ENCODE assay signal across 14 cellular contexts in genomic region chr1:39262802-39263201, GRCh38. TPM values are rescaled to one million over a fixed set of nuclear protein-coding genes. Genes with fewer than 3 reads are reported as not detected.
DNase-seq lines count a peak whose midpoint lies in the region; ATAC-seq and TF ChIP-seq lines count a peak whose summit lies in the region.
"Had no signal": no experiment of that assay in that cellular context is flagged by ENCODE, and none has a peak within 500 bp of the region (broad histone marks: within the 10 kb centered on the region; RNA-seq: fewer than 3 reads in every experiment).

No MANE protein-coding gene starts in this region.

- no peak for ATAC-seq in WTC11
- ATAC-seq: lower lobe of right lung had no signal

- no peak for TF ChIP-seq CTCF in WTC11 (IDR thresholded peaks at IDR 0.05)
- TF ChIP-seq CTCF in endothelial cell (IDR thresholded peaks at IDR 0.05; ENCODE audit: unreplicated experiment), result no peak

- H3K36me3 Mint-ChIP-seq in WTC11 (peaks cover 3% of the 10 kb centered on the region), endothelial cell (ENCODE audit: low read depth, unreplicated experiment) (peaks cover 4% of the 10 kb centered on the region)

- peak overlapping the region; percentile 30 for H3K27ac ChIP-seq in temporal lobe (ENCODE audit: low read depth, low read length)
- H3K27ac ChIP-seq: lower lobe of right lung, SK-N-MC had no signal

- peak; percentile 23 for DNase-seq in activated naive CD4-positive, alpha-beta T cell treated with anti-CD3 and anti-CD28 coated beads, Interleukin-2, amount 50 U/mL, for 16 hours
- DNase-seq in activated naive CD4-positive, alpha-beta T cell (lab: John Stamatoyannopoulos, UW), result no peak
- DNase-seq in WTC11 (ENCODE audit: low spot score) (no peak), endothelial cell (ENCODE audit: low spot score) (no peak), SHP77 (lab: John Stamatoyannopoulos, UW) (no peak), NOMO-1 treated with DMSO at 0.1 percent for 48 hours (lab: John Stamatoyannopoulos, UW; ENCODE audit: unreplicated experiment) (no peak)
- no peak for DNase-seq in activated effector memory CD4-positive, alpha-beta T cell treated with Interleukin-2 at 50 U/mL for 16 hours
- DNase-seq: endodermal cell, foreskin fibroblast, HCEC 1CT, lower lobe of right lung, NCI-H1436 had no signal

- H3K9me3 Mint-ChIP-seq in WTC11 (no peaks in the 10 kb centered on the region), endothelial cell (ENCODE audit: unreplicated experiment) (no peaks in the 10 kb centered on the region)
- H3K9me3 Mint-ChIP-seq: endodermal cell had no signal

- H3K27me3 Mint-ChIP-seq in WTC11 (ENCODE audit: low read depth) (no peaks in the 10 kb centered on the region), endothelial cell (ENCODE audit: unreplicated experiment) (peaks cover 2% of the 10 kb centered on the region)

- H3K27ac Mint-ChIP-seq in WTC11 (peak overlapping the region; percentile 92), endothelial cell (ENCODE audit: unreplicated experiment) (peak overlapping the region; percentile 32)
- H3K27ac Mint-ChIP-seq: endodermal cell had no signal

- POLR2A ChIA-PET in WTC11 (lab: Charles Lee), result interaction anchor here (0.6 to 0.7 kb wide), 2 partner anchors 45 to 131 kb away, joined by 3 to 4 read pairs; no protein-coding TSS in a partner anchor

- H3K4me1 Mint-ChIP-seq in WTC11 (peaks cover 40% of the 10 kb centered on the region), endothelial cell (ENCODE audit: unreplicated experiment) (peaks cover 8% of the 10 kb centered on the region)

- CTCF ChIA-PET in WTC11 (lab: Charles Lee), result interaction anchor here (0.6 to 2.6 kb wide), 4 partner anchors 11 to 164 kb away, joined by 3 to 8 read pairs (median 6); no protein-coding TSS in a partner anchor

- H3K4me3 Mint-ChIP-seq in WTC11 (no peak overlapping the region), endothelial cell (ENCODE audit: unreplicated experiment) (no peak overlapping the region)
- H3K4me3 Mint-ChIP-seq: endodermal cell had no signal

TF ChIP-seq in WTC11, 78 proteins besides CTCF, POLR2A, EP300 and RAD21:
- TF ChIP-seq ZNF263 (CRISPR knock-in tag; IDR thresholded peaks at IDR 0.05; ENCODE audit: low read depth) (no peak), NFE2L1 (CRISPR knock-in tag; IDR thresholded peaks at IDR 0.05) (no peak), USF2 (CRISPR knock-in tag; IDR thresholded peaks at IDR 0.05) (no peak), ZNF416 (CRISPR knock-in tag; IDR thresholded peaks at IDR 0.05) (no peak), PREB (CRISPR knock-in tag; IDR thresholded peaks at IDR 0.05; ENCODE audit: borderline replicate concordance) (no peak), MAX (CRISPR knock-in tag; IDR thresholded peaks at IDR 0.05) (no peak), PRRX2 (CRISPR knock-in tag; IDR thresholded peaks at IDR 0.05) (no peak), NR3C1 (CRISPR knock-in tag; conservative IDR thresholded peaks at IDR 0.05; ENCODE audit: low read depth) (no peak), RORB (CRISPR knock-in tag; IDR thresholded peaks at IDR 0.05) (no peak), ATF6 (CRISPR knock-in tag; IDR thresholded peaks at IDR 0.05) (no peak)
- TF ChIP-seq, protein P1, sequence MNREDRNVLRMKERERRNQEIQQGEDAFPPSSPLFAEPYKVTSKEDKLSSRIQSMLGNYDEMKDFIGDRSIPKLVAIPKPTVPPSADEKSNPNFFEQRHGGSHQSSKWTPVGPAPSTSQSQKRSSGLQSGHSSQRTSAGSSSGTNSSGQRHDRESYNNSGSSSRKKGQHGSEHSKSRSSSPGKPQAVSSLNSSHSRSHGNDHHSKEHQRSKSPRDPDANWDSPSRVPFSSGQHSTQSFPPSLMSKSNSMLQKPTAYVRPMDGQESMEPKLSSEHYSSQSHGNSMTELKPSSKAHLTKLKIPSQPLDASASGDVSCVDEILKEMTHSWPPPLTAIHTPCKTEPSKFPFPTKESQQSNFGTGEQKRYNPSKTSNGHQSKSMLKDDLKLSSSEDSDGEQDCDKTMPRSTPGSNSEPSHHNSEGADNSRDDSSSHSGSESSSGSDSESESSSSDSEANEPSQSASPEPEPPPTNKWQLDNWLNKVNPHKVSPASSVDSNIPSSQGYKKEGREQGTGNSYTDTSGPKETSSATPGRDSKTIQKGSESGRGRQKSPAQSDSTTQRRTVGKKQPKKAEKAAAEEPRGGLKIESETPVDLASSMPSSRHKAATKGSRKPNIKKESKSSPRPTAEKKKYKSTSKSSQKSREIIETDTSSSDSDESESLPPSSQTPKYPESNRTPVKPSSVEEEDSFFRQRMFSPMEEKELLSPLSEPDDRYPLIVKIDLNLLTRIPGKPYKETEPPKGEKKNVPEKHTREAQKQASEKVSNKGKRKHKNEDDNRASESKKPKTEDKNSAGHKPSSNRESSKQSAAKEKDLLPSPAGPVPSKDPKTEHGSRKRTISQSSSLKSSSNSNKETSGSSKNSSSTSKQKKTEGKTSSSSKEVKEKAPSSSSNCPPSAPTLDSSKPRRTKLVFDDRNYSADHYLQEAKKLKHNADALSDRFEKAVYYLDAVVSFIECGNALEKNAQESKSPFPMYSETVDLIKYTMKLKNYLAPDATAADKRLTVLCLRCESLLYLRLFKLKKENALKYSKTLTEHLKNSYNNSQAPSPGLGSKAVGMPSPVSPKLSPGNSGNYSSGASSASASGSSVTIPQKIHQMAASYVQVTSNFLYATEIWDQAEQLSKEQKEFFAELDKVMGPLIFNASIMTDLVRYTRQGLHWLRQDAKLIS (CRISPR knock-in tag; IDR thresholded peaks at IDR 0.05; ENCODE audit: borderline replicate concordance), result no peak
- TF ChIP-seq, protein P2, sequence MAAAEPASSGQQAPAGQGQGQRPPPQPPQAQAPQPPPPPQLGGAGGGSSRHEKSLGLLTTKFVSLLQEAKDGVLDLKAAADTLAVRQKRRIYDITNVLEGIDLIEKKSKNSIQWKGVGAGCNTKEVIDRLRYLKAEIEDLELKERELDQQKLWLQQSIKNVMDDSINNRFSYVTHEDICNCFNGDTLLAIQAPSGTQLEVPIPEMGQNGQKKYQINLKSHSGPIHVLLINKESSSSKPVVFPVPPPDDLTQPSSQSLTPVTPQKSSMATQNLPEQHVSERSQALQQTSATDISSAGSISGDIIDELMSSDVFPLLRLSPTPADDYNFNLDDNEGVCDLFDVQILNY (CRISPR knock-in tag; IDR thresholded peaks at IDR 0.05), result no peak
TF ChIP-seq in WTC11: peak in this region for 0.

RNA-seq across cellular contexts. Expression of gene MACF1, which starts 58.3 kb away (rescaled TPM):
- total RNA-seq in WTC11 (2021), result 214 to 327 TPM (median 222 TPM) in 3 replicates
- 511 TPM for total RNA-seq in endothelial cell (ENCODE audit: unreplicated experiment)
- total RNA-seq in temporal lobe, result 386 TPM
